8 cellular contexts compared by ENCODE assay signal in the genomic region with DNA sequence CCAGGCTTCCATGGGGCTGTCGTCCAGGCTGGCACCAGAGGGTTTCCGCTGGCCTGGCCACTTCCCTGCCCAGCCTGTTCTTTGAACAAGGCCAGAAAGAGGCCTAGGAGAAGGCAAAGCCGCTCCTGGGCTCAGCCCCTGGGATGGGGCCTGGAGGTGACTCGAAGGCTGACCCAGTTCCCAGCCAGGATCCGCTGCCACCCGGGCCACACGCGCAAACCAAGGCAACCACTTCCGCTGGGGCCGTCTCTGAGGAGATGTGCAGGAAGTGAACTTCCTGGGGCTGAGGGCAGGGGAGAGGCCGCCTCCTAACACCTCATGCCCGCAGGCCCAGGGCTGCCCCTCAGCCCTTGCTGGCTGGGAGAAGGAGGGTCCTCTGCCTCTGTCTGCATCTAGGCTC. TPM values are rescaled to one million over a fixed set of nuclear protein-coding genes. Genes with fewer than 3 reads are reported as not detected.
DNase-seq lines count a peak whose midpoint lies in the region; ATAC-seq lines count a peak whose summit lies in the region.

No MANE protein-coding gene starts in this region.

- peak; percentile 75 for DNase-seq in activated CD4-positive, CD25-positive, alpha-beta regulatory T cell treated with anti-CD3 and anti-CD28 coated beads, Interleukin-2, amount 50 U/mL, for 72 hours
- DNase-seq in dermis blood vessel endothelial cell = peak; percentile 37
- DNase-seq in stimulated activated CD4-positive, alpha-beta T cell treated with anti-CD3 and anti-CD28 coated beads, Interleukin-2, amount 100 ng/mL, for 4 hours (ENCODE audit: low read depth) = peak; percentile 59
- DNase-seq in retina = no peak
- no peak for DNase-seq in NCI-H1436 treated with DMSO at 0.1 percent for 48 hours (lab: John Stamatoyannopoulos, UW)
- DNase-seq in cerebellum (ENCODE audit: low spot score) = no peak

- peak; percentile 47 for ATAC-seq in GM18519 (IDR thresholded peaks at IDR 0.05; ENCODE audit: low FRiP score, unreplicated experiment)
- ATAC-seq in HG03175 (IDR thresholded peaks at IDR 0.05; ENCODE audit: unreplicated experiment) = peak; percentile 79

RNA-seq across cellular contexts. Expression of a gene that starts 15.2 kb away (rescaled TPM):
- 12.3 and 14.2 TPM in 2 replicates for total RNA-seq in dermis blood vessel endothelial cell
- total RNA-seq in cerebellum = 1.5 TPM

RNA-seq across cellular contexts. Expression of a gene that starts 34.6 kb away (rescaled TPM):
- total RNA-seq in dermis blood vessel endothelial cell (25.7 and 29.8 TPM in 2 replicates), cerebellum (35.3 TPM)

Comparison
In these comparisons a context has a peak if more than half of its experiments do, and no peak if none do; other contexts are left out.
1. DNase-seq: peak in activated CD4-positive, CD25-positive, alpha-beta regulatory T cell treated with anti-CD3 and anti-CD28 coated beads, Interleukin-2, amount 50 U/mL, for 72 hours (single experiment), dermis blood vessel endothelial cell (single experiment) and stimulated activated CD4-positive, alpha-beta T cell treated with anti-CD3 and anti-CD28 coated beads, Interleukin-2, amount 100 ng/mL, for 4 hours (single experiment); none in retina (single experiment), NCI-H1436 treated with DMSO at 0.1 percent for 48 hours (single experiment) and cerebellum (single experiment).